In genomic region chr2:219296631-219297391, GRCh38 we compare ENCODE assay signal across 17 cellular contexts. TPM values are rescaled to one million over a fixed set of nuclear protein-coding genes. Genes with fewer than 3 reads are reported as not detected.
"Had no signal": no experiment of that assay in that cellular context is flagged by ENCODE, and none has a peak within 500 bp of the region (broad histone marks: within the 10 kb centered on the region; RNA-seq: fewer than 3 reads in every experiment).

No MANE protein-coding gene starts in this region.

- H3K27ac ChIP-seq: body of pancreas, lower lobe of right lung, psoas muscle, right lobe of liver, thoracic aorta had no signal

- H3K4me3 Mint-ChIP-seq: activated CD8-positive, alpha-beta T cell treated with anti-CD3 and anti-CD28 coated beads, Interleukin-2, amount 10 ng/mL, durations not matched to agents 7 days and 5 days; dendritic cell treated with granulocyte-macrophage colony-stimulating factor and Interleukin-4, amounts not matched to agents 40 ng/mL and 50 ng/mL, for 4 days; stimulated activated naive CD8-positive, alpha-beta T cell treated with anti-CD3 and anti-CD28 coated beads, Interleukin-15, Interleukin-2, amounts not matched to agents 100 ng/mL and 50 ng/mL, for 24 hours had no signal

- H3K27ac Mint-ChIP-seq: activated CD8-positive, alpha-beta T cell treated with anti-CD3 and anti-CD28 coated beads, Interleukin-2, amount 10 ng/mL, durations not matched to agents 7 days and 5 days; dendritic cell treated with granulocyte-macrophage colony-stimulating factor and Interleukin-4, amounts not matched to agents 40 ng/mL and 50 ng/mL, for 4 days; stimulated activated naive CD8-positive, alpha-beta T cell treated with anti-CD3 and anti-CD28 coated beads, Interleukin-15, Interleukin-2, amounts not matched to agents 100 ng/mL and 50 ng/mL, for 24 hours had no signal

- H3K9me3 ChIP-seq: body of pancreas, lower lobe of right lung, psoas muscle, right lobe of liver, thoracic aorta had no signal

- DNase-seq: activated CD8-positive, alpha-beta T cell treated with anti-CD3 and anti-CD28 coated beads, Interleukin-2, amount 10 ng/mL, durations not matched to agents 7 days and 5 days; activated naive CD4-positive, alpha-beta T cell treated with anti-CD3 and anti-CD28 coated beads, Interleukin-2, amount 50 U/mL, for 16 hours; amniotic stem cell; body of pancreas; erythroblast; hippocampal formation; kidney glomerular epithelial cell; lower lobe of right lung; naive B cell; occipital lobe; stimulated activated CD4-positive, alpha-beta T cell treated with anti-CD3 and anti-CD28 coated beads, Interleukin-2, amount 100 ng/mL, for 48 hours had no signal

- H3K27me3 ChIP-seq: body of pancreas, right lobe of liver had no signal

- ATAC-seq: activated CD8-positive, alpha-beta T cell treated with anti-CD3 and anti-CD28 coated beads, Interleukin-2, amount 10 ng/mL, durations not matched to agents 7 days and 5 days; body of pancreas; lower lobe of right lung; psoas muscle; right lobe of liver had no signal

- H3K36me3 ChIP-seq: lower lobe of right lung, right lobe of liver, thoracic aorta had no signal

- H3K4me3 ChIP-seq: body of pancreas, lower lobe of right lung, psoas muscle, right lobe of liver, thoracic aorta had no signal

- H3K9me3 Mint-ChIP-seq: dendritic cell treated with granulocyte-macrophage colony-stimulating factor and Interleukin-4, amounts not matched to agents 40 ng/mL and 50 ng/mL, for 4 days; stimulated activated naive CD8-positive, alpha-beta T cell treated with anti-CD3 and anti-CD28 coated beads, Interleukin-15, Interleukin-2, amounts not matched to agents 100 ng/mL and 50 ng/mL, for 24 hours had no signal

RNA-seq across cellular contexts. Expression of gene PTPRN, which starts 12.4 kb away (rescaled TPM):
- total RNA-seq: lower lobe of right lung, thoracic aorta had no signal

RNA-seq across cellular contexts. Expression of gene RESP18, which starts 35.7 kb away (rescaled TPM):
- total RNA-seq: activated CD8-positive, alpha-beta T cell treated with anti-CD3 and anti-CD28 coated beads, Interleukin-2, amount 10 ng/mL, durations not matched to agents 7 days and 5 days; body of pancreas; lower lobe of right lung; occipital lobe; psoas muscle; right lobe of liver; thoracic aorta; urinary bladder had no signal
- polyA plus RNA-seq: psoas muscle, urinary bladder had no signal

RNA-seq across cellular contexts. Expression of gene TUBA4B, which starts 43.8 kb away (rescaled TPM):
- total RNA-seq: activated CD8-positive, alpha-beta T cell treated with anti-CD3 and anti-CD28 coated beads, Interleukin-2, amount 10 ng/mL, durations not matched to agents 7 days and 5 days; body of pancreas; occipital lobe; psoas muscle; thoracic aorta; urinary bladder had no signal
- polyA plus RNA-seq: urinary bladder had no signal
